Comparison of ENCODE assay signal across 22 cellular contexts in genomic region chrX:56000729-56001128, GRCh38.
A peak's percentile ranks its signal among the peaks of the same experiment; 100 is the strongest.
DNase-seq lines count a peak whose midpoint lies in the region; FAIRE-seq and TF ChIP-seq lines count a peak whose summit lies in the region.
"Had no signal": no experiment of that assay in that cellular context is flagged by ENCODE, and none has a peak within 500 bp of the region (broad histone marks: within the 10 kb centered on the region; RNA-seq: fewer than 3 reads in every experiment).

No MANE protein-coding gene starts in this region.

- no peak overlapping the region for H4K8ac ChIP-seq in mesendoderm (ENCODE audit: low read depth, low read length)

- H3K9me3 Mint-ChIP-seq in astrocyte (ENCODE audit: unreplicated experiment): no peaks in the 10 kb centered on the region
- H3K9me3 Mint-ChIP-seq: GM23338 had no signal

- no peak overlapping the region for H3K4me3 Mint-ChIP-seq in astrocyte (ENCODE audit: unreplicated experiment)
- H3K4me3 Mint-ChIP-seq: B cell; CD4-positive, CD25-positive, alpha-beta regulatory T cell; CD8-positive, alpha-beta memory T cell; GM23338; H9 had no signal

- H2BK5ac ChIP-seq in mesendoderm (ENCODE audit: low read length): no peak overlapping the region

- H3K9ac ChIP-seq in HUES48 (ENCODE audit: low read depth, low read length) (no peak overlapping the region), astrocyte (ENCODE audit: low read length) (no peak overlapping the region), mesendoderm (ENCODE audit: low read length) (no peak overlapping the region)
- H3K9ac ChIP-seq: BLaER1 had no signal

- H2AFZ ChIP-seq in astrocyte (ENCODE audit: low read depth, low read length): no peak overlapping the region
- H2AFZ ChIP-seq: GM23338 had no signal

- H3K4me3 ChIP-seq in GM12865 (ENCODE audit: low read depth, low read length) (no peak overlapping the region), HUES48 (ENCODE audit: low read depth, low read length) (0 out of 2 replicates have a peak overlapping the region, but pooled peaks have one; percentile 4), astrocyte (ENCODE audit: insufficient read depth, low read depth, low read length) (no peak overlapping the region), mesendoderm (ENCODE audit: low read length) (no peak overlapping the region)
- H3K4me3 ChIP-seq: BLaER1, GM23338 had no signal

- no peak overlapping the region for H3K27ac Mint-ChIP-seq in astrocyte (ENCODE audit: unreplicated experiment)
- H3K27ac Mint-ChIP-seq: B cell; CD4-positive, CD25-positive, alpha-beta regulatory T cell; CD8-positive, alpha-beta memory T cell; GM23338; H9 had no signal

- FAIRE-seq in astrocyte (lab: Jason Lieb, UNC): peak; percentile 29
- FAIRE-seq: A204.1, D721Med had no signal

- H4K5ac ChIP-seq in mesendoderm (ENCODE audit: low read length): no peak overlapping the region

- H3K56ac ChIP-seq in mesendoderm (ENCODE audit: low read length): no peak overlapping the region

- H4K20me1 ChIP-seq in astrocyte (ENCODE audit: insufficient read depth, low read length): no peaks in the 10 kb centered on the region

- H2BK120ac ChIP-seq in mesendoderm (ENCODE audit: low read depth, low read length): no peak overlapping the region

- no peak overlapping the region for H3K4ac ChIP-seq in mesendoderm (ENCODE audit: low read depth, low read length)

- H3K79me2 ChIP-seq in astrocyte (ENCODE audit: insufficient read depth, low read length) (no peaks in the 10 kb centered on the region), mesendoderm (ENCODE audit: control insufficient read depth, insufficient read depth, low read length) (no peaks in the 10 kb centered on the region)

- H2BK15ac ChIP-seq in mesendoderm (replicated peaks; ENCODE audit: low read depth): no peak overlapping the region

- DNase-seq in GM12865 (ENCODE audit: low read depth) (peak; percentile 28), astrocyte (ENCODE audit: low read depth) (no peak), mesendoderm (peak; percentile 11), NCI-H2171 treated with DMSO at 0.1 percent for 48 hours (lab: John Stamatoyannopoulos, UW) (no peak), MV-4-11 (lab: John Stamatoyannopoulos, UW) (no peak), NCI-H226 (no peak)
- no peak for DNase-seq in NK-92 treated with Interleukin-12 subunit alpha and Interleukin-12 subunit beta, amount 100 ng/mL, for 24 hours (lab: John Stamatoyannopoulos, UW)
- DNase-seq: CD4-positive, CD25-positive, alpha-beta regulatory T cell; CD8-positive, alpha-beta memory T cell; DMS 273 treated with DMSO at 0.1 percent for 48 hours; DMS79; EL; GDM1; H9 had no signal

- H3K27ac ChIP-seq in HUES48 (ENCODE audit: low read depth, low read length) (no peak overlapping the region), astrocyte (ENCODE audit: low read depth, low read length) (no peak overlapping the region), mesendoderm (ENCODE audit: low read depth, low read length) (no peak overlapping the region)
- H3K27ac ChIP-seq: 22Rv1, BLaER1, C4-2B had no signal

- no peak overlapping the region for H3K23ac ChIP-seq in mesendoderm (ENCODE audit: low read length)

- no peaks in the 10 kb centered on the region for H3K36me3 Mint-ChIP-seq in astrocyte (ENCODE audit: low read depth, unreplicated experiment)
- H3K36me3 Mint-ChIP-seq: CD4-positive, CD25-positive, alpha-beta regulatory T cell had no signal

- H3K9me3 ChIP-seq in HUES48 (ENCODE audit: control insufficient read depth, insufficient read depth, low read length) (peaks cover 72% of the 10 kb centered on the region), astrocyte (ENCODE audit: insufficient read depth, low read depth, low read length) (no peaks in the 10 kb centered on the region)
- H3K9me3 ChIP-seq: BLaER1 had no signal

- H3K36me3 ChIP-seq in HUES48 (ENCODE audit: control insufficient read depth, insufficient read depth, low read length) (no peaks in the 10 kb centered on the region), astrocyte (ENCODE audit: insufficient read depth, low read length) (no peaks in the 10 kb centered on the region), mesendoderm (ENCODE audit: control insufficient read depth, insufficient read depth, low read length) (no peaks in the 10 kb centered on the region)
- H3K36me3 ChIP-seq: BLaER1 had no signal

- H3K79me1 ChIP-seq in mesendoderm (ENCODE audit: low read length): no peaks in the 10 kb centered on the region

- H3K27me3 ChIP-seq in HUES48 (ENCODE audit: control insufficient read depth, insufficient read depth, low read length) (no peaks in the 10 kb centered on the region), astrocyte (ENCODE audit: insufficient read depth, low read length) (no peaks in the 10 kb centered on the region), mesendoderm (ENCODE audit: insufficient read depth, low read length, poor library complexity) (no peaks in the 10 kb centered on the region)

- H3K27me3 Mint-ChIP-seq in astrocyte (ENCODE audit: low read depth, unreplicated experiment): no peaks in the 10 kb centered on the region
- H3K27me3 Mint-ChIP-seq: B cell; CD4-positive, CD25-positive, alpha-beta regulatory T cell had no signal

- no peak overlapping the region for H3K18ac ChIP-seq in mesendoderm (ENCODE audit: low read length)

- H3K4me1 Mint-ChIP-seq in astrocyte (ENCODE audit: low read depth, unreplicated experiment): no peaks in the 10 kb centered on the region
- H3K4me1 Mint-ChIP-seq: CD8-positive, alpha-beta memory T cell had no signal

- TF ChIP-seq CTCF in GM12865 (IDR thresholded peaks at IDR 0.05; ENCODE audit: insufficient read depth, low read depth, low read length, missing control alignments): no peak
- no peak for TF ChIP-seq CTCF in astrocyte (IDR thresholded peaks at IDR 0.05; ENCODE audit: insufficient read depth, low read depth, low read length)

- no peaks in the 10 kb centered on the region for H3K4me1 ChIP-seq in HUES48 (ENCODE audit: control insufficient read depth, insufficient read depth, low read length)
- H3K4me1 ChIP-seq in astrocyte (ENCODE audit: insufficient read depth, low read length): no peaks in the 10 kb centered on the region
- no peaks in the 10 kb centered on the region for H3K4me1 ChIP-seq in mesendoderm (ENCODE audit: control insufficient read depth, low read depth, low read length)
- H3K4me1 ChIP-seq: BLaER1 had no signal

- H2AK5ac ChIP-seq in mesendoderm (ENCODE audit: low read length): no peak overlapping the region

- H3K4me2 ChIP-seq in astrocyte (ENCODE audit: low read length): no peak overlapping the region
- H3K4me2 ChIP-seq in mesendoderm (ENCODE audit: low read length): no peak overlapping the region
- H3K4me2 ChIP-seq: BLaER1, GM23338 had no signal

Comparison
In these comparisons a context has a peak if more than half of its experiments do, and no peak if none do; other contexts are left out.
1. DNase-seq: peak in GM12865 (single experiment) and mesendoderm (single experiment); none in astrocyte (single experiment), NCI-H2171 treated with DMSO at 0.1 percent for 48 hours (single experiment), MV-4-11 (single experiment), NCI-H226 (single experiment) and NK-92 treated with Interleukin-12 subunit alpha and Interleukin-12 subunit beta, amount 100 ng/mL, for 24 hours (single experiment).